9 cellular contexts compared by ENCODE assay signal in genomic region chr17:68033636-68034451, GRCh38. TPM values are rescaled to one million over a fixed set of nuclear protein-coding genes. Genes with fewer than 3 reads are reported as not detected.
DNase-seq lines count a peak whose midpoint lies in the region; FAIRE-seq and TF ChIP-seq lines count a peak whose summit lies in the region.
"Had no signal": no experiment of that assay in that cellular context is flagged by ENCODE, and none has a peak within 500 bp of the region (broad histone marks: within the 10 kb centered on the region; RNA-seq: fewer than 3 reads in every experiment).

No MANE protein-coding gene starts in this region.

- no peak for TF ChIP-seq POLR2A in GM12891 (IDR thresholded peaks at IDR 0.05; ENCODE audit: low read depth, low read length)

- H3K27me3 Mint-ChIP-seq in nephron progenitor cell (ENCODE audit: low read depth, poor library complexity): peaks cover 8% of the 10 kb centered on the region

- H3K4me1 Mint-ChIP-seq in nephron progenitor cell: peaks cover 57% of the 10 kb centered on the region

- no peak for TF ChIP-seq CTCF in nephron progenitor cell (IDR thresholded peaks at IDR 0.05)

- no peak for FAIRE-seq in GM12891 (lab: Jason Lieb, UNC)

- DNase-seq in GM03348 (ENCODE audit: low spot score) (peak; percentile 29), NCI-H2227 treated with DMSO at 0.1 percent for 48 hours (lab: John Stamatoyannopoulos, UW) (peak; percentile 93), ecto neural progenitor cell (ENCODE audit: low spot score) (peak; percentile 86), nephron progenitor cell (no peak), cerebellum (ENCODE audit: low spot score) (no peak), GM12891 (ENCODE audit: insufficient read length, low spot score) (no peak), NCI-H2107 treated with DMSO at 0.1 percent for 48 hours (lab: John Stamatoyannopoulos, UW; ENCODE audit: unreplicated experiment) (no peak)
- DNase-seq in activated CD4-positive, CD25-positive, alpha-beta regulatory T cell (lab: John Stamatoyannopoulos, UW): no peak
- DNase-seq: NCI-H345 had no signal

- no peak overlapping the region for H3K27ac Mint-ChIP-seq in nephron progenitor cell

- H3K9me3 Mint-ChIP-seq in nephron progenitor cell: no peaks in the 10 kb centered on the region

- peak overlapping the region; percentile 48 for H3K4me3 Mint-ChIP-seq in nephron progenitor cell

- H3K36me3 Mint-ChIP-seq in nephron progenitor cell (ENCODE audit: low read depth): peaks cover 18% of the 10 kb centered on the region

TF ChIP-seq in GM12891, 5 proteins besides CTCF, POLR2A, EP300 and RAD21:
- TF ChIP-seq SPI1 (IDR thresholded peaks at IDR 0.05; ENCODE audit: low read depth, low read length): no peak
- TF ChIP-seq PAX5 (IDR thresholded peaks at IDR 0.05; ENCODE audit: insufficient read depth, low read length, severe bottlenecking): no peak
- no peak for TF ChIP-seq TAF1 (IDR thresholded peaks at IDR 0.05; ENCODE audit: low read depth, low read length)
- no peak for TF ChIP-seq POU2F2 (IDR thresholded peaks at IDR 0.05; ENCODE audit: low read depth, low read length)
- no peak for TF ChIP-seq POLR2AphosphoS5 (IDR thresholded peaks at IDR 0.05; ENCODE audit: low read depth, low read length)

RNA-seq across cellular contexts. Expression of gene KPNA2, which starts 1.7 kb away (rescaled TPM):
- 39.7 TPM for total RNA-seq in cerebellum
- 155 TPM for polyA plus RNA-seq in GM12891 (2012; ENCODE audit: low read depth, missing spikeins)

RNA-seq across cellular contexts. Expression of gene C17orf58, which starts 37.6 kb away (rescaled TPM):
- total RNA-seq in cerebellum: 17.0 TPM
- 3.8 TPM for polyA plus RNA-seq in GM12891 (2012; ENCODE audit: low read depth, missing spikeins)

Comparison
In these comparisons a context has a peak if more than half of its experiments do, and no peak if none do; other contexts are left out.
1. DNase-seq: peak in GM03348 (single experiment), NCI-H2227 treated with DMSO at 0.1 percent for 48 hours (single experiment) and ecto neural progenitor cell (single experiment); none in nephron progenitor cell (single experiment), activated CD4-positive, CD25-positive, alpha-beta regulatory T cell (0 of 4), cerebellum (single experiment), GM12891 (single experiment) and NCI-H2107 treated with DMSO at 0.1 percent for 48 hours (single experiment).